In the genomic region with DNA sequence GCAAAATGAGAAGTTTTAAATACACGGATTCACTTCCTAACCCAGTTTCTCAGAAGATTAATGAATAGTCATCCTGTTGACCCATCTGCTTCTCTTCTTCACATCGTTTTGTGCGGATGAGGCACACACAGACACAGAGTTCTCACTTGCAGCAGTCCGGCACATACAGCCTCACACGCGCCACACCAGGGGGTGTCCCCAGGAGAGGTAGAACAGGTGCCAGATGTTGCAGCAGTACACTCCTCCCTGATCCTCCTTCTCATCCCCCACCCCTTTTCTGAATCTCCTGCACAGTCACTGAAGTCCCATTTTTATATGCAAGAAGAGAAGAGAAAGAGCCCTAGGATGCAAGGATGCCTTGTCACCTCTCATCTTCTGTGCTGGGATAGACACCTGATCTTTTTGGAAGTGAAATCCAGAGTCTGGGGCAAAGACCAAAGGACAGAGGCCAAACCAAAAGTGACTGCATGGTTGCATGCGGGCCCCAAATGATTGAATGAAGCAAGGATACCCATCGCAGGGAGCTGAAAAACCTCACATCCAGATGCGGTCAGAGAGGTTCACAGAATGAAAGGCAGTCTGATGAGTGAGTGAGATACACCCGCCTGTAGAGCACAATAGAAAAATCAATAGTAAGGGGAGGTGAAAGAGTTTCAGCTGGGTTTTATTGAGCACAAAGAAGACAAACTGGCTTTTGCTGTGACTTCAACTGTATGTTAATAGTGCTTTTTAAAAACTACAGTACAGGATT, we compare ENCODE assay signal across 1 cellular context.
TF ChIP-seq lines count a peak whose summit lies in the region.

No MANE protein-coding gene starts in this region.

TF ChIP-seq in H1, 55 proteins besides CTCF, POLR2A, EP300 and RAD21:
- TF ChIP-seq RBBP5 (IDR thresholded peaks at IDR 0.05; ENCODE audit: borderline replicate concordance, low read depth, low read length) (no peak), RNF2 (IDR thresholded peaks at IDR 0.05; ENCODE audit: borderline replicate concordance, low read depth, low read length, missing control alignments, poor library complexity, severe bottlenecking) (no peak), CHD2 (IDR thresholded peaks at IDR 0.05; ENCODE audit: low read length) (no peak)
